Comparison of ENCODE assay signal across 8 cellular contexts in genomic region chr4:48340905-48341775, GRCh38. TPM values are rescaled to one million over a fixed set of nuclear protein-coding genes. Genes with fewer than 3 reads are reported as not detected.
DNase-seq lines count a peak whose midpoint lies in the region; ATAC-seq and TF ChIP-seq lines count a peak whose summit lies in the region.

Gene SLAIN2 (plus strand): TSS chr4:48341529. CDS start chr4:48341740, 211 bp downstream.

- intact Hi-C loops in testis (cut with DNase I; ENCODE audit: low total_unique reads): no loop called here

- H3K27ac Mint-ChIP-seq in activated naive CD4-positive, alpha-beta T cell treated with anti-CD3 and anti-CD28 coated beads, Interleukin-2, amount 50 U/mL, for 72 hours: peak within 1 kb of the TSS; percentile 97 to 99

- H3K27me3 ChIP-seq in testis: no peaks in the 10 kb centered on the region

- H3K36me3 Mint-ChIP-seq in activated naive CD4-positive, alpha-beta T cell treated with anti-CD3 and anti-CD28 coated beads, Interleukin-2, amount 50 U/mL, for 72 hours: peaks cover 4 to 12% of the 10 kb centered on the region in 2 donors

- H3K9me3 ChIP-seq in testis: no peaks in the 10 kb centered on the region

- peak within 1 kb of the TSS; percentile 97 to 99 for H3K27ac ChIP-seq in testis

- no peak for TF ChIP-seq CTCF in GM10266 (IDR thresholded peaks at IDR 0.05; ENCODE audit: control insufficient read depth, insufficient read depth, low read depth, missing control alignments)
- TF ChIP-seq CTCF in omental fat pad (IDR thresholded peaks at IDR 0.05): no peak
- TF ChIP-seq CTCF in testis (IDR thresholded peaks at IDR 0.05): peak in 2 of 3 experiments; percentile 38 to 49

- TF ChIP-seq POLR2A in testis (IDR thresholded peaks at IDR 0.05): peak; percentile 57

- ATAC-seq in HG02588 (IDR thresholded peaks at IDR 0.05; ENCODE audit: unreplicated experiment): peak; percentile 87
- ATAC-seq in SK-N-SH treated with all-trans-retinoic acid at 6 μM for 48 hours: peak; percentile 92
- ATAC-seq in activated naive CD4-positive, alpha-beta T cell treated with anti-CD3 and anti-CD28 coated beads, Interleukin-2, amount 50 U/mL, for 72 hours: peak; percentile 85 to 88
- peak; percentile 96 for ATAC-seq in omental fat pad (ENCODE audit: low FRiP score)

- 0% methylated on average over 23 to 66 of the region's 89 CpGs for WGBS in testis, 2 donors

- H3K4me1 ChIP-seq in testis: peaks cover 25% of the 10 kb centered on the region

- DNase-seq in GM10266 (ENCODE audit: extremely low spot score) (peak; percentile 98), NCI-H1092 (lab: John Stamatoyannopoulos, UW) (peak; percentile 98), glomerular endothelial cell (ENCODE audit: extremely low read depth, low read depth, low spot score) (peak; percentile 52), omental fat pad (ENCODE audit: low spot score) (peak; percentile 98), testis (peak; percentile 99)
- peak; percentile 99 for DNase-seq in activated naive CD4-positive, alpha-beta T cell treated with anti-CD3 and anti-CD28 coated beads, Interleukin-2, amount 50 U/mL, for 72 hours (ENCODE audit: low spot score in 2 of 2)

- H3K36me3 ChIP-seq in testis (ENCODE audit: low read depth, missing control alignments): no peaks in the 10 kb centered on the region

- H3K9me3 Mint-ChIP-seq in activated naive CD4-positive, alpha-beta T cell treated with anti-CD3 and anti-CD28 coated beads, Interleukin-2, amount 50 U/mL, for 72 hours: no peaks in the 10 kb centered on the region

- peak within 1 kb of the TSS; percentile 81 to 87 for H3K4me3 ChIP-seq in testis

TF ChIP-seq in SK-N-SH treated with all-trans-retinoic acid at 6 μM for 48 hours, 23 proteins besides CTCF, POLR2A, EP300 and RAD21:
- no peak for TF ChIP-seq GLIS3 (CRISPR knock-in tag; IDR thresholded peaks at IDR 0.05)
- TF ChIP-seq ZFP30 (CRISPR knock-in tag; IDR thresholded peaks at IDR 0.05): no peak
- no peak for TF ChIP-seq CSRNP3 (CRISPR knock-in tag; IDR thresholded peaks at IDR 0.05)
- no peak for TF ChIP-seq ZNF70 (CRISPR knock-in tag; IDR thresholded peaks at IDR 0.05)
- no peak for TF ChIP-seq POU6F1 (CRISPR knock-in tag; IDR thresholded peaks at IDR 0.05; ENCODE audit: borderline replicate concordance, low read depth)
- TF ChIP-seq PATZ1 (CRISPR knock-in tag; IDR thresholded peaks at IDR 0.05; ENCODE audit: borderline replicate concordance): no peak
- no peak for TF ChIP-seq CSDC2 (CRISPR knock-in tag; IDR thresholded peaks at IDR 0.05)
- no peak for TF ChIP-seq ESRRG (CRISPR knock-in tag; IDR thresholded peaks at IDR 0.05)
- TF ChIP-seq ZNF8 (CRISPR knock-in tag; IDR thresholded peaks at IDR 0.05): no peak
- TF ChIP-seq ZFP3 (CRISPR knock-in tag; IDR thresholded peaks at IDR 0.05): no peak; the same call in 1 of the 2 replicates
- no peak for TF ChIP-seq ARNTL (CRISPR knock-in tag; IDR thresholded peaks at IDR 0.05; ENCODE audit: borderline replicate concordance, low read depth)
- no peak for TF ChIP-seq BACH2 (CRISPR knock-in tag; IDR thresholded peaks at IDR 0.05; ENCODE audit: borderline replicate concordance)
- TF ChIP-seq SNAI2 (CRISPR knock-in tag; IDR thresholded peaks at IDR 0.05): no peak
- no peak for TF ChIP-seq OSR1 (CRISPR knock-in tag; IDR thresholded peaks at IDR 0.05)
- no peak for TF ChIP-seq ISL1 (CRISPR knock-in tag; IDR thresholded peaks at IDR 0.05)
- TF ChIP-seq RARB (CRISPR knock-in tag; IDR thresholded peaks at IDR 0.05): no peak
- TF ChIP-seq CREB5 (CRISPR knock-in tag; IDR thresholded peaks at IDR 0.05; ENCODE audit: low read depth): no peak

RNA-seq across cellular contexts. Expression of gene SLAIN2, which starts in this region (rescaled TPM):
- total RNA-seq in activated naive CD4-positive, alpha-beta T cell treated with anti-CD3 and anti-CD28 coated beads, Interleukin-2, amount 50 U/mL, for 72 hours: 10 to 100 TPM; 42.7 to 59.2 TPM
- 18.2 and 51.9 TPM in 2 replicates for total RNA-seq in glomerular endothelial cell
- 10 to 100 TPM; 27.7 to 92.6 (median 57.4) TPM for total RNA-seq in omental fat pad
- total RNA-seq in testis: 10 to 100 TPM; 57.3 to 75.8 TPM
- polyA plus RNA-seq in testis (ENCODE audit: insufficient read depth, low read depth, low replicate concordance): 255 TPM

Comparison
In these comparisons a context has a peak if more than half of its experiments do, and no peak if none do; other contexts are left out.
1. Peak in every context shown above with its lines: DNase-seq, ATAC-seq, H3K4me3 ChIP-seq and H3K27ac ChIP-seq.
2. CTCF ChIP-seq: peak in testis (2 of 3); none in GM10266 (single experiment) and omental fat pad (0 of 3).